ENCODE assay signal across 8 cellular contexts in the genomic region with DNA sequence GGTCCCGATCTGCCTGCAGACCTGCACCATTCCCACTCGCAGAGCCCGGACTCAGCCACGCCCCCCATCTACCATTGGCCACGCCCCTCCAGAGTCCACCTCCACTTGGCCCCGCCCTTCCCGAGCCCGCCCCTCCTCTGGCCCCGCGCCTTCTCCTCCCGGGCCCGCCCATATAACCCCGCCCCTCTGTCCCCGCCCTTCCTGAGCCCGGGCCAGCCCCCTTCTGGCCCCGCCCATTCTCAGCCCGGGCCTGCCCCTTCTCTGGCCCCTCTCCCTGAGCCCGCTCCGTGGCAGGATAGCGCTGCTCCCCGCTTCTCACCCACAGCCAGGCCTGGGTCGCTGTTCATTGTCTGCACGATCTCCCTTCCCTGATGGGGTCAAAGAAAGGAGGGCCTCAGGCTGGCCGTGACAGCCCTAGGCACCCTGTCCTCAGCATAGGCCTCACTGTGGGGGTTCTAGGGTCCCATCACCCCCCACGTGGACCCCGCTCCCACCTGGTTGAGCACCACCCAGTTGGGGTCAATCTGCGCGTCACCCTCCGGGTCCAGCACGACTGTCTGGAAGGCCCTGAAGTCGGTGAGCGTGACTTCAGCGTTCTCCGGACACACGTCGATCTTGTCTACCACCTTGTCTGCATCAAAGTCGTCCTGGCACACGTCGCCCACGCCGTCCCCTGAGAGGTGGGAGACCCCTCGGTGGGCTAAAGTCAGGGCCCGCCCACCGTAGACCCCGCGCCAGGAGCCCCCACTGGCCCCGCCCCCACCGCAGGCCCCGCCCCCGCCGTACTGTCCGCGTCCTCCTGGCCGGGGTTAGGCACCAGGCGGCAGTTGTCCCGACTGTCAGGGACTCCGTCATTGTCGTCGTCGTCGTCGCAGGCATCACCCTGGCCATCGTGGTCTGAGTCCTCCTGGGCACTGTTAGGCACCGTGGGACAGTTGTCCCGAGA. TPM values are rescaled to one million over a fixed set of nuclear protein-coding genes. Genes with fewer than 3 reads are reported as not detected.
DNase-seq lines count a peak whose midpoint lies in the region; ATAC-seq lines count a peak whose summit lies in the region.

No MANE protein-coding gene starts in this region.

- no peak overlapping the region for H3K4me3 ChIP-seq in CD4-positive, alpha-beta memory T cell (ENCODE audit: low read length in 2 of 2)
- no peak overlapping the region for H3K4me3 ChIP-seq in right cardiac atrium (ENCODE audit: low read length)

- intact Hi-C loops in CD4-positive, alpha-beta memory T cell (cut with micrococcal nuclease) = no loop called here
- intact Hi-C loops in right cardiac atrium (cut with DNase I) = no loop called here

- POLR2A ChIA-PET in CD4-positive, alpha-beta memory T cell (lab: Charles Lee; ENCODE audit: partially characterized antibody) = no interaction called here

- H3K4me1 ChIP-seq in CD4-positive, alpha-beta memory T cell (ENCODE audit: insufficient read depth, low read length) = peaks cover 27% of the 10 kb centered on the region
- peaks cover 3% of the 10 kb centered on the region for H3K4me1 ChIP-seq in right cardiac atrium (ENCODE audit: control insufficient read depth, insufficient read depth, low read length)

- CTCF ChIA-PET in CD4-positive, alpha-beta memory T cell (lab: Charles Lee; ENCODE audit: partially characterized antibody) = no interaction called here

- no peaks in the 10 kb centered on the region for H3K9me3 Mint-ChIP-seq in CD4-positive, alpha-beta memory T cell
- no peaks in the 10 kb centered on the region for H3K9me3 Mint-ChIP-seq in activated naive CD4-positive, alpha-beta T cell treated with anti-CD3 and anti-CD28 coated beads, Interleukin-2, amount 50 U/mL, for 72 hours

- WGBS in right cardiac atrium = 10% methylated on average over 65 of the region's 65 CpGs

- peak in 4 of 5 donors; percentile 29 to 69 (median 48) for DNase-seq in CD4-positive, alpha-beta memory T cell
- DNase-seq in HuH-7.5 (ENCODE audit: low spot score) (peak; percentile 98), SW480 (ENCODE audit: low spot score) (peak; percentile 68), right cardiac atrium (peak; percentile 89 to 94 (median 94))
- DNase-seq in activated naive CD4-positive, alpha-beta T cell treated with anti-CD3 and anti-CD28 coated beads, Interleukin-2, amount 50 U/mL, for 72 hours (ENCODE audit: low spot score in 2 of 2) = peak in 1 of 2 donors; percentile 74
- DNase-seq in stimulated activated CD4-positive, alpha-beta T cell treated with anti-CD3 and anti-CD28 coated beads, Interleukin-1b, Interleukin-23, amount 100 ng/mL, for 24 hours (ENCODE audit: low read depth in 4 of 4, low spot score in 1 of 4) = peak in 3 of 4 experiments; percentile 43 to 75 (median 57)

- peaks cover 20 to 46% (median 31%) of the 10 kb centered on the region in 4 donors for H3K4me1 Mint-ChIP-seq in CD4-positive, alpha-beta memory T cell

- H3K9me3 ChIP-seq in CD4-positive, alpha-beta memory T cell (ENCODE audit: control insufficient read depth in 1 of 2, low read length in 2 of 2) = no peaks in the 10 kb centered on the region
- H3K9me3 ChIP-seq in right cardiac atrium (ENCODE audit: control insufficient read depth, low read length) = no peaks in the 10 kb centered on the region

- H3K27ac ChIP-seq in CD4-positive, alpha-beta memory T cell (ENCODE audit: low read depth, low read length) = no peak overlapping the region
- no peak overlapping the region for H3K27ac ChIP-seq in right cardiac atrium (ENCODE audit: low read length)

- H3K27ac Mint-ChIP-seq in CD4-positive, alpha-beta memory T cell = peak overlapping the region in 3 of 7 donors; percentile 22 to 80 (median 23)
- no peak overlapping the region for H3K27ac Mint-ChIP-seq in activated naive CD4-positive, alpha-beta T cell treated with anti-CD3 and anti-CD28 coated beads, Interleukin-2, amount 50 U/mL, for 72 hours

- H3K36me3 ChIP-seq in CD4-positive, alpha-beta memory T cell (ENCODE audit: insufficient read depth, low read length) = no peaks in the 10 kb centered on the region

- ATAC-seq in activated naive CD4-positive, alpha-beta T cell treated with anti-CD3 and anti-CD28 coated beads, Interleukin-2, amount 50 U/mL, for 72 hours = peak; percentile 66 to 86
- ATAC-seq in right cardiac atrium (peak; percentile 77 to 85), HG03378 (IDR thresholded peaks at IDR 0.05; ENCODE audit: unreplicated experiment) (no peak), GM18502 (IDR thresholded peaks at IDR 0.05; ENCODE audit: poor library complexity, unreplicated experiment) (no peak)

- peaks cover 26 to 38% of the 10 kb centered on the region in 2 donors for H3K27me3 Mint-ChIP-seq in CD4-positive, alpha-beta memory T cell

- peaks cover 17% of the 10 kb centered on the region for H3K27me3 ChIP-seq in CD4-positive, alpha-beta memory T cell (ENCODE audit: insufficient read depth, low read length)
- no peaks in the 10 kb centered on the region for H3K27me3 ChIP-seq in right cardiac atrium (ENCODE audit: control insufficient read depth, insufficient read depth)

- peak overlapping the region; percentile 21 to 78 (median 48) for H3K4me3 Mint-ChIP-seq in CD4-positive, alpha-beta memory T cell

- no peaks in the 10 kb centered on the region for H3K36me3 Mint-ChIP-seq in CD4-positive, alpha-beta memory T cell
- H3K36me3 Mint-ChIP-seq in activated naive CD4-positive, alpha-beta T cell treated with anti-CD3 and anti-CD28 coated beads, Interleukin-2, amount 50 U/mL, for 72 hours = peaks cover 5 to 10% of the 10 kb centered on the region in 2 donors

RNA-seq across cellular contexts. Expression of a gene that starts 5.7 kb away (rescaled TPM):
- not detected for total RNA-seq in CD4-positive, alpha-beta memory T cell
- polyA plus RNA-seq in CD4-positive, alpha-beta memory T cell = not detected
- total RNA-seq in activated naive CD4-positive, alpha-beta T cell treated with anti-CD3 and anti-CD28 coated beads, Interleukin-2, amount 50 U/mL, for 72 hours = not detected
- total RNA-seq in right cardiac atrium = 10 to 100 TPM in 1 of 4 donors, 1 to 10 TPM in 3; 1.5 to 13.7 (median 4.7) TPM
- polyA plus RNA-seq in right cardiac atrium = 2.2 TPM

RNA-seq across cellular contexts. Expression of a gene that starts 46.3 kb away (rescaled TPM):
- 100 to 1,000 TPM; 127 to 130 TPM for total RNA-seq in CD4-positive, alpha-beta memory T cell
- 10 to 100 TPM in 1 of 2 donors, 1 to 10 TPM in 1; 2.6 to 21.9 TPM for polyA plus RNA-seq in CD4-positive, alpha-beta memory T cell
- total RNA-seq in activated naive CD4-positive, alpha-beta T cell treated with anti-CD3 and anti-CD28 coated beads, Interleukin-2, amount 50 U/mL, for 72 hours = 100 to 1,000 TPM in 1 of 2 donors, 10 to 100 TPM in 1; 81.6 to 109 TPM
- 10 to 100 TPM; 35.2 to 40.0 (median 36.8) TPM for total RNA-seq in right cardiac atrium
- 31.4 TPM for polyA plus RNA-seq in right cardiac atrium

Comparison
In these comparisons a context has a peak if more than half of its experiments do, and no peak if none do; other contexts are left out.
1. ATAC-seq: peak in activated naive CD4-positive, alpha-beta T cell treated with anti-CD3 and anti-CD28 coated beads, Interleukin-2, amount 50 U/mL, for 72 hours (2 of 2) and right cardiac atrium (2 of 2); none in HG03378 (single experiment) and GM18502 (single experiment).